ENCODE assay signal across 17 cellular contexts in the genomic region with DNA sequence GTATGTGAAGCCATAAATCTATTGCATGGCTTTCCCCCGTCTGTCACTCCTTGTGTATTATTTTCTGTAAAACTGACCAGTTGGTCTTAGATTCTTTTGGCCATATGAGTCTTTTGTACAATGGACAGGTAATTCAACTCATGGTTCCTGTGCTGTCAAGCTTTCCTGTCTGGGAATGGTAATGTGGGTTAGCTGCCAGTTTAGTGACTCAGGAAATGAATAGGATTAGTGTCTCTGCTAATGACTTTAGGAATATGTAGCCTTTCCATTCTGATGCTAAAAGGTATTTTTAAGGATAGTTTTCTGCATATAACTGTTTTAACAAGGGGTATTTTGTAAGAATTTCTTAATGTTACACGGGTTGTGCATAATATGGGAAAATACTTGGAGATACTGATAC.
"Had no signal": no experiment of that assay in that cellular context is flagged by ENCODE, and none has a peak within 500 bp of the region (broad histone marks: within the 10 kb centered on the region; RNA-seq: fewer than 3 reads in every experiment).

No MANE protein-coding gene starts in this region.

- DNase-seq: activated CD8-positive, alpha-beta memory T cell treated with anti-CD3 and anti-CD28 coated beads, Interleukin-2, amount 50 U/mL, for 4 hours; activated CD8-positive, alpha-beta T cell treated with anti-CD3 and anti-CD28 coated beads for 36 hours; activated gamma-delta T cell treated with Interleukin-2 at 50 U/mL for 16 hours; activated naive CD8-positive, alpha-beta T cell treated with anti-CD3 and anti-CD28 coated beads, Interleukin-2, amount 10 ng/mL, durations not matched to agents 7 days and 5 days; activated T-cell treated with anti-CD3 and anti-CD28 coated beads, Interleukin-2, amount 50 U/mL, for 72 hours; anterior cingulate cortex; caudate nucleus; erythroblast; hippocampal formation; natural killer cell; right lobe of liver; stimulated activated CD4-positive, alpha-beta T cell treated with anti-CD3 and anti-CD28 coated beads, Interleukin-2, amount 100 ng/mL, for 24 hours; stimulated activated naive B cell treated with anti-CD40 and anti-IgM and Interleukin-4, amounts not matched to agents 10 μg/mL and 1 μg/mL and 100 μg/mL, for 72 hours; T-helper 9 cell had no signal

- H3K27ac Mint-ChIP-seq: activated CD8-positive, alpha-beta T cell treated with anti-CD3 and anti-CD28 coated beads for 36 hours; activated naive CD8-positive, alpha-beta T cell treated with anti-CD3 and anti-CD28 coated beads, Interleukin-2, amount 10 ng/mL, durations not matched to agents 7 days and 5 days; activated T-cell treated with anti-CD3 and anti-CD28 coated beads, Interleukin-2, amount 50 U/mL, for 72 hours; natural killer cell; stimulated activated naive B cell treated with anti-CD40 and anti-IgM and Interleukin-4, amounts not matched to agents 10 μg/mL and 1 μg/mL and 100 μg/mL, for 72 hours had no signal

- H3K36me3 Mint-ChIP-seq: activated naive CD8-positive, alpha-beta T cell treated with anti-CD3 and anti-CD28 coated beads, Interleukin-2, amount 10 ng/mL, durations not matched to agents 7 days and 5 days; natural killer cell had no signal

- H3K27me3 ChIP-seq: right lobe of liver, tibial nerve had no signal

- H3K4me1 Mint-ChIP-seq: activated naive CD8-positive, alpha-beta T cell treated with anti-CD3 and anti-CD28 coated beads, Interleukin-2, amount 10 ng/mL, durations not matched to agents 7 days and 5 days; natural killer cell; stimulated activated naive B cell treated with anti-CD40 and anti-IgM and Interleukin-4, amounts not matched to agents 10 μg/mL and 1 μg/mL and 100 μg/mL, for 72 hours had no signal

- ATAC-seq: activated CD8-positive, alpha-beta T cell treated with anti-CD3 and anti-CD28 coated beads for 36 hours; activated T-cell treated with anti-CD3 and anti-CD28 coated beads, Interleukin-2, amount 50 U/mL, for 72 hours; natural killer cell; right lobe of liver; stimulated activated naive B cell treated with anti-CD40 and anti-IgM and Interleukin-4, amounts not matched to agents 10 μg/mL and 1 μg/mL and 100 μg/mL, for 72 hours had no signal

- H3K4me3 Mint-ChIP-seq: activated CD8-positive, alpha-beta T cell treated with anti-CD3 and anti-CD28 coated beads for 36 hours; activated naive CD8-positive, alpha-beta T cell treated with anti-CD3 and anti-CD28 coated beads, Interleukin-2, amount 10 ng/mL, durations not matched to agents 7 days and 5 days; activated T-cell treated with anti-CD3 and anti-CD28 coated beads, Interleukin-2, amount 50 U/mL, for 72 hours; natural killer cell; stimulated activated naive B cell treated with anti-CD40 and anti-IgM and Interleukin-4, amounts not matched to agents 10 μg/mL and 1 μg/mL and 100 μg/mL, for 72 hours had no signal

- H3K9me3 Mint-ChIP-seq: activated CD8-positive, alpha-beta T cell treated with anti-CD3 and anti-CD28 coated beads for 36 hours; activated naive CD8-positive, alpha-beta T cell treated with anti-CD3 and anti-CD28 coated beads, Interleukin-2, amount 10 ng/mL, durations not matched to agents 7 days and 5 days; activated T-cell treated with anti-CD3 and anti-CD28 coated beads, Interleukin-2, amount 50 U/mL, for 72 hours; natural killer cell; stimulated activated naive B cell treated with anti-CD40 and anti-IgM and Interleukin-4, amounts not matched to agents 10 μg/mL and 1 μg/mL and 100 μg/mL, for 72 hours had no signal

- H3K4me1 ChIP-seq: right lobe of liver had no signal

- H3K4me3 ChIP-seq: coronary artery, right lobe of liver, tibial nerve had no signal

- H3K27ac ChIP-seq: coronary artery, right lobe of liver, tibial nerve, VCaP had no signal

- H3K27me3 Mint-ChIP-seq: activated CD8-positive, alpha-beta T cell treated with anti-CD3 and anti-CD28 coated beads for 36 hours; activated naive CD8-positive, alpha-beta T cell treated with anti-CD3 and anti-CD28 coated beads, Interleukin-2, amount 10 ng/mL, durations not matched to agents 7 days and 5 days; stimulated activated naive B cell treated with anti-CD40 and anti-IgM and Interleukin-4, amounts not matched to agents 10 μg/mL and 1 μg/mL and 100 μg/mL, for 72 hours had no signal

- H3K36me3 ChIP-seq: right lobe of liver had no signal
